ENCODE assay signal across 24 cellular contexts in the genomic region with DNA sequence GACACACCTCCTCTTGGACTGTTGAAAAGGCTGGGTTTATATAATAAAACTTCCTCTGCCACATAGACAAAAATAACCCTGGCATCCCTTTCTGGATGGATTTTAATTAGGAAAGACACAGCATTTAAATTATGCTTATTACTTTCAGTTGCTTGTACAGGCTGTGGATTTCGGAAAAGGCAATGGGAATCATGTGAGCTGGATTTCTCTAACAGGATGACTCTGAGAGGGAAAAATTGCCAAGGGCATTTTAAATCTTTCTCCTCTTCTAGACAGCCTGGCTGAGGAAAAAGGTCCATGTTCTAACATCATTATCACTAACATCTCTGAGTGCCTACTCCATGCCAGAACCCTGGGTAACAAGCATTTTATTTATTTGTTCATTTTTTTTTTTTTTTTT.
"Had no signal": no experiment of that assay in that cellular context is flagged by ENCODE, and none has a peak within 500 bp of the region (broad histone marks: within the 10 kb centered on the region; RNA-seq: fewer than 3 reads in every experiment).

No MANE protein-coding gene starts in this region.

- H3K27me3 ChIP-seq: brain microvascular endothelial cell, esophagus muscularis mucosa had no signal

- H3K27ac Mint-ChIP-seq: activated B cell treated with CpG ODN at 0.5 μM for 24 hours; activated CD4-positive, alpha-beta memory T cell treated with anti-CD3 and anti-CD28 coated beads, Interleukin-2, amount 10 ng/mL, durations not matched to agents 7 days and 5 days; activated naive CD4-positive, alpha-beta T cell treated with anti-CD3 and anti-CD28 coated beads, Interleukin-2, amount 10 ng/mL, durations not matched to agents 7 days and 5 days; activated naive CD4-positive, alpha-beta T cell treated with anti-CD3 and anti-CD28 coated beads, Interleukin-2, amount 50 U/mL, for 72 hours; activated T-cell treated with anti-CD3 and anti-CD28 coated beads, Interleukin-2, amount 50 U/mL, for 24 hours; activated T-cell treated with anti-CD3 and anti-CD28 coated beads, Interleukin-2, amount 50 U/mL, for 72 hours; dendritic cell treated with granulocyte-macrophage colony-stimulating factor and Interleukin-4, amounts not matched to agents 40 ng/mL and 50 ng/mL, for 4 days; effector memory CD8-positive, alpha-beta T cell; T-helper 17 cell; T-helper 2 cell treated with Interferon-gamma antibody and Interleukin-4, amounts not matched to agents 5 μg/mL and 100 μg/mL, for 36 hours had no signal

- ATAC-seq: effector memory CD8-positive, alpha-beta T cell; T-helper 17 cell had no signal

- H3K4me1 Mint-ChIP-seq: activated B cell treated with CpG ODN at 0.5 μM for 24 hours; central memory CD8-positive, alpha-beta T cell had no signal

- H3K36me3 ChIP-seq: brain microvascular endothelial cell, esophagus muscularis mucosa, WERI-Rb-1 had no signal

- H3K9me3 Mint-ChIP-seq: central memory CD8-positive, alpha-beta T cell; dendritic cell treated with granulocyte-macrophage colony-stimulating factor and Interleukin-4, amounts not matched to agents 40 ng/mL and 50 ng/mL, for 4 days had no signal

- H3K4me3 Mint-ChIP-seq: activated B cell treated with CpG ODN at 0.5 μM for 24 hours; activated CD4-positive, alpha-beta memory T cell treated with anti-CD3 and anti-CD28 coated beads, Interleukin-2, amount 10 ng/mL, durations not matched to agents 7 days and 5 days; activated naive CD4-positive, alpha-beta T cell treated with anti-CD3 and anti-CD28 coated beads, Interleukin-2, amount 10 ng/mL, durations not matched to agents 7 days and 5 days; activated naive CD8-positive, alpha-beta T cell treated with anti-CD3 and anti-CD28 coated beads, Interleukin-2, amount 10 ng/mL, durations not matched to agents 7 days and 5 days; activated T-cell treated with anti-CD3 and anti-CD28 coated beads, Interleukin-2, amount 50 U/mL, for 24 hours; central memory CD8-positive, alpha-beta T cell; dendritic cell treated with granulocyte-macrophage colony-stimulating factor and Interleukin-4, amounts not matched to agents 40 ng/mL and 50 ng/mL, for 4 days; effector memory CD8-positive, alpha-beta T cell; T-helper 17 cell; T-helper 2 cell treated with Interferon-gamma antibody and Interleukin-4, amounts not matched to agents 5 μg/mL and 100 μg/mL, for 36 hours had no signal

- H3K4me3 ChIP-seq: coronary artery, esophagus muscularis mucosa had no signal

- H3K9me3 ChIP-seq: esophagus muscularis mucosa had no signal

- DNase-seq: activated B cell treated with CpG ODN at 0.5 μM for 24 hours; activated CD4-positive, alpha-beta memory T cell treated with anti-CD3 and anti-CD28 coated beads, Interleukin-2, amount 10 ng/mL, durations not matched to agents 7 days and 5 days; activated CD8-positive, alpha-beta memory T cell treated with anti-CD3 and anti-CD28 coated beads, Interleukin-2, amount 50 U/mL, for 48 hours; activated gamma-delta T cell; activated naive CD4-positive, alpha-beta T cell; activated naive CD4-positive, alpha-beta T cell treated with anti-CD3 and anti-CD28 coated beads, Interleukin-2, amount 10 ng/mL, durations not matched to agents 7 days and 5 days; activated naive CD8-positive, alpha-beta T cell treated with anti-CD3 and anti-CD28 coated beads, Interleukin-2, amount 10 ng/mL, durations not matched to agents 7 days and 5 days; activated T-cell treated with anti-CD3 and anti-CD28 coated beads for 4 hours; activated T-cell treated with anti-CD3 and anti-CD28 coated beads, Interleukin-2, amount 50 U/mL, for 24 hours; brain microvascular endothelial cell; effector CD4-positive, alpha-beta T cell; effector memory CD8-positive, alpha-beta T cell; erythroblast; head of caudate nucleus; T-helper 17 cell; T1000; WERI-Rb-1 had no signal

- H3K27me3 Mint-ChIP-seq: T-helper 17 cell had no signal

- H3K27ac ChIP-seq: brain microvascular endothelial cell, coronary artery, esophagus muscularis mucosa, WERI-Rb-1 had no signal
